ENCODE assay signal across 11 cellular contexts in genomic region chr17:61451538-61452300, GRCh38. TPM values are rescaled to one million over a fixed set of nuclear protein-coding genes. Genes with fewer than 3 reads are reported as not detected.
DNase-seq lines count a peak whose midpoint lies in the region; ATAC-seq and TF ChIP-seq lines count a peak whose summit lies in the region.
"Had no signal": no experiment of that assay in that cellular context is flagged by ENCODE, and none has a peak within 500 bp of the region (broad histone marks: within the 10 kb centered on the region; RNA-seq: fewer than 3 reads in every experiment).

No MANE protein-coding gene starts in this region.

- no peak for TF ChIP-seq POLR2A in Peyer's patch (IDR thresholded peaks at IDR 0.05)
- TF ChIP-seq POLR2A in heart left ventricle (IDR thresholded peaks at IDR 0.05) = no peak
- TF ChIP-seq POLR2A in thyroid gland (IDR thresholded peaks at IDR 0.05) = no peak

- H3K4me1 ChIP-seq in Peyer's patch (peaks cover 0 to 22% (median 6%) of the 10 kb centered on the region in 4 donors), heart left ventricle (peaks cover 0 to 34% (median 15%) of the 10 kb centered on the region in 12 donors), osteoblast (ENCODE audit: insufficient read depth, low read length) (no peaks in the 10 kb centered on the region), SK-N-SH (ENCODE audit: control insufficient read depth in 1 of 2, insufficient read depth in 2 of 2, low read depth in 1 of 2, low read length in 1 of 2) (no peaks in the 10 kb centered on the region), thyroid gland (peaks cover 16 to 24% of the 10 kb centered on the region in 2 donors)

- intact Hi-C loops in heart left ventricle (cut with DNase I) (no loop called here), thyroid gland (cut with DNase I) (no loop called here)

- H3K27ac ChIP-seq in Peyer's patch (no peak overlapping the region), heart left ventricle (no peak overlapping the region), osteoblast (ENCODE audit: low read depth, low read length) (no peak overlapping the region), SK-N-SH (ENCODE audit: low read depth in 2 of 2, low read length in 1 of 2) (no peak overlapping the region), thyroid gland (no peak overlapping the region)
- H3K27ac ChIP-seq: epithelial cell of prostate had no signal

- H3K9me3 ChIP-seq in Peyer's patch = no peaks in the 10 kb centered on the region
- H3K9me3 ChIP-seq in heart left ventricle = no peaks in the 10 kb centered on the region
- H3K9me3 ChIP-seq in osteoblast (ENCODE audit: low read depth, low read length) = no peaks in the 10 kb centered on the region
- H3K9me3 ChIP-seq in SK-N-SH = no peaks in the 10 kb centered on the region
- no peaks in the 10 kb centered on the region for H3K9me3 ChIP-seq in thyroid gland

- no peak for DNase-seq in AG09309 (ENCODE audit: low read depth)
- no peak for DNase-seq in Peyer's patch
- DNase-seq in heart left ventricle = no peak
- DNase-seq in osteoblast (ENCODE audit: insufficient read length, low spot score, missing footprints) = peak; percentile 94
- no peak for DNase-seq in cerebellar nuclear complex (lab: John Stamatoyannopoulos, UW)
- DNase-seq in SK-N-SH = no peak
- DNase-seq in thyroid gland = no peak
- DNase-seq: T-helper 9 cell had no signal

- TF ChIP-seq RAD21 in SK-N-SH (IDR thresholded peaks at IDR 0.05; ENCODE audit: low read length) = no peak

- POLR2A ChIA-PET in SK-N-SH (lab: Yijun Ruan, JAX) = no interaction called here

- H3K27me3 ChIP-seq in Peyer's patch (peaks cover 0 to 42% of the 10 kb centered on the region in 2 donors), heart left ventricle (peaks cover 46 to 98% (median 71%) of the 10 kb centered on the region in 9 donors), osteoblast (ENCODE audit: insufficient read depth, low read length) (peaks cover 55% of the 10 kb centered on the region), SK-N-SH (ENCODE audit: insufficient read depth) (no peaks in the 10 kb centered on the region), thyroid gland (peaks cover 50% of the 10 kb centered on the region)

- H3K4me2 ChIP-seq in osteoblast (ENCODE audit: insufficient read depth, low read length) (peak overlapping the region; percentile 74), SK-N-SH (no peak overlapping the region)

- peak overlapping the region; percentile 82 for H2AFZ ChIP-seq in osteoblast (ENCODE audit: low read length)
- no peak overlapping the region for H2AFZ ChIP-seq in SK-N-SH (ENCODE audit: low read depth)

- no peak overlapping the region for H3K9ac ChIP-seq in SK-N-SH

- peak overlapping the region; percentile 29 for H3K4me3 ChIP-seq in AG09309 (ENCODE audit: control insufficient read depth, low read depth, low read length)
- H3K4me3 ChIP-seq in Peyer's patch = peak overlapping the region in 3 of 4 donors; percentile 18 to 26 (median 24)
- peak overlapping the region; percentile 3 to 44 (median 32) for H3K4me3 ChIP-seq in heart left ventricle
- H3K4me3 ChIP-seq in osteoblast (ENCODE audit: insufficient read depth, low read length) = peak overlapping the region; percentile 67
- no peak overlapping the region for H3K4me3 ChIP-seq in SK-N-SH (ENCODE audit: low read depth in 2 of 2, low read length in 1 of 2)
- peak overlapping the region in 1 of 3 donors; percentile 17 for H3K4me3 ChIP-seq in thyroid gland (replicated peaks in 1 of 3)

- H3K9me2 ChIP-seq in SK-N-SH = no peaks in the 10 kb centered on the region

- 4 to 29% (median 10%) methylated on average over 10 to 75 of the region's 75 CpGs for WGBS in heart left ventricle, 4 donors
- WGBS in SK-N-SH (ENCODE audit: low lambda C conversion rate) = 89% methylated on average over 63 of the region's 75 CpGs
- 0 to 9% methylated on average over 3 to 7 of the region's 75 CpGs for WGBS in thyroid gland, 2 donors

- H3K36me3 ChIP-seq in Peyer's patch (no peaks in the 10 kb centered on the region), heart left ventricle (no peaks in the 10 kb centered on the region), osteoblast (ENCODE audit: insufficient read depth, low read length) (no peaks in the 10 kb centered on the region), SK-N-SH (replicated peaks in 1 of 2; ENCODE audit: control insufficient read depth in 1 of 2, insufficient read depth in 2 of 2, low read length in 1 of 2) (no peaks in the 10 kb centered on the region), thyroid gland (no peaks in the 10 kb centered on the region)

- CTCF ChIA-PET in SK-N-SH (lab: Yijun Ruan, JAX) = interaction anchor here (1.0 to 1.5 kb wide), 2 partner anchors 15 to 39 kb away, joined by 3 read pairs; no protein-coding TSS in a partner anchor

- no peaks in the 10 kb centered on the region for H3K79me2 ChIP-seq in osteoblast (ENCODE audit: insufficient read depth, low read length)
- no peaks in the 10 kb centered on the region for H3K79me2 ChIP-seq in SK-N-SH (ENCODE audit: insufficient read depth)

- ATAC-seq in heart left ventricle = peak in 2 of 4 donors; percentile 42 to 57
- no peak for ATAC-seq in HG03378 (IDR thresholded peaks at IDR 0.05; ENCODE audit: unreplicated experiment)

- H4K20me1 ChIP-seq in osteoblast (ENCODE audit: insufficient read depth, low read length) (no peaks in the 10 kb centered on the region), SK-N-SH (ENCODE audit: insufficient read depth) (no peaks in the 10 kb centered on the region)

- H3F3A ChIP-seq in SK-N-SH (replicated peaks; ENCODE audit: insufficient read depth) = no peaks in the 10 kb centered on the region

- no peak for TF ChIP-seq CTCF in AG09309 (IDR thresholded peaks at IDR 0.05; ENCODE audit: control insufficient read depth, insufficient read depth, low read depth, low read length, missing control alignments)
- no peak for TF ChIP-seq CTCF in Peyer's patch (IDR thresholded peaks at IDR 0.05)
- no peak for TF ChIP-seq CTCF in heart left ventricle (IDR thresholded peaks at IDR 0.05)
- TF ChIP-seq CTCF in osteoblast (IDR thresholded peaks at IDR 0.05; ENCODE audit: extremely low read depth, low read depth, low read length) = no peak
- no peak for TF ChIP-seq CTCF in SK-N-SH (IDR thresholded peaks at IDR 0.05)
- TF ChIP-seq CTCF in thyroid gland (IDR thresholded peaks at IDR 0.05) = no peak

- no peak for TF ChIP-seq EP300 in SK-N-SH (IDR thresholded peaks at IDR 0.05; ENCODE audit: borderline replicate concordance in 1 of 2, low read depth in 1 of 2, low read length in 1 of 2)

TF ChIP-seq in SK-N-SH, 30 proteins besides CTCF, POLR2A, EP300 and RAD21:
- TF ChIP-seq USF1 (IDR thresholded peaks at IDR 0.05; ENCODE audit: borderline replicate concordance, low read depth) = no peak
- TF ChIP-seq TAF1 (IDR thresholded peaks at IDR 0.05; ENCODE audit: borderline replicate concordance, low read depth, low read length) = no peak
- TF ChIP-seq GABPA (IDR thresholded peaks at IDR 0.05; ENCODE audit: low read depth) = no peak
- no peak for TF ChIP-seq FOXM1 (IDR thresholded peaks at IDR 0.05; ENCODE audit: low read depth)
- no peak for TF ChIP-seq FOXJ3 (CRISPR knock-in tag; IDR thresholded peaks at IDR 0.05)
- TF ChIP-seq MXI1 (IDR thresholded peaks at IDR 0.05; ENCODE audit: low read depth, low read length) = no peak
- TF ChIP-seq SMC3 (IDR thresholded peaks at IDR 0.05; ENCODE audit: low read depth, low read length) = no peak
- no peak for TF ChIP-seq RXRA (IDR thresholded peaks at IDR 0.05; ENCODE audit: borderline replicate concordance, low read depth)
- no peak for TF ChIP-seq RFX5 (IDR thresholded peaks at IDR 0.05; ENCODE audit: low read length)
- TF ChIP-seq MEF2A (IDR thresholded peaks at IDR 0.05; ENCODE audit: borderline replicate concordance, low read depth) = no peak

RNA-seq across cellular contexts. Expression of gene TBX4, which starts 0.5 kb away (rescaled TPM):
- total RNA-seq in Peyer's patch (not detected), heart left ventricle (under 1 TPM in 3 of 9 donors, not detected in 6; 0.09 to 0.29 (median 0.10) TPM), osteoblast (0.59 TPM in 1 of 2 replicates, not detected in the other), thyroid gland (under 1 TPM in 1 of 4 donors, not detected in 3; 0.54 TPM)
- polyA plus RNA-seq in heart left ventricle (under 1 TPM in 1 of 2 donors, not detected in 1; 0.07 TPM), SK-N-SH (2012; rRNA removed) (0.02 and 0.05 TPM in 2 replicates)
- polyA plus RNA-seq in SK-N-SH (2012; cell fraction: cytosol; rRNA removed) = 0.05 and 0.19 TPM in 2 replicates
- polyA plus RNA-seq in SK-N-SH (2012; cell fraction: nucleus; rRNA removed) = 0.45 and 0.75 TPM in 2 replicates
- total RNA-seq: neural crest cell had no signal

RNA-seq across cellular contexts. Expression of gene TBX2, which starts 52.1 kb away (rescaled TPM):
- 10 to 100 TPM in 1 of 4 donors, 1 to 10 TPM in 3; 2.3 to 31.4 (median 8.2) TPM for total RNA-seq in Peyer's patch
- total RNA-seq in heart left ventricle = 10 to 100 TPM in 7 of 9 donors, 1 to 10 TPM in 2; 7.0 to 23.0 (median 13.6) TPM
- 10 to 100 TPM in 1 of 2 donors, 1 to 10 TPM in 1; 9.6 to 13.4 TPM for polyA plus RNA-seq in heart left ventricle
- total RNA-seq in osteoblast = 10.3 and 11.6 TPM in 2 replicates
- 37.8 and 57.8 TPM in 2 replicates for polyA plus RNA-seq in SK-N-SH (2012; rRNA removed)
- 28.9 and 45.2 TPM in 2 replicates for polyA plus RNA-seq in SK-N-SH (2012; cell fraction: cytosol; rRNA removed)
- 179 and 233 TPM in 2 replicates for polyA plus RNA-seq in SK-N-SH (2012; cell fraction: nucleus; rRNA removed)
- 10 to 100 TPM in 2 of 4 donors, 1 to 10 TPM in 2; 5.3 to 20.2 (median 11.0) TPM for total RNA-seq in thyroid gland

Comparison
In these comparisons a context has a peak if more than half of its experiments do, and no peak if none do; other contexts are left out.
1. H3K4me3 ChIP-seq: peak in AG09309 (single experiment), Peyer's patch (3 of 4), heart left ventricle (12 of 12) and osteoblast (single experiment); none in SK-N-SH (0 of 2).